In the genomic region with DNA sequence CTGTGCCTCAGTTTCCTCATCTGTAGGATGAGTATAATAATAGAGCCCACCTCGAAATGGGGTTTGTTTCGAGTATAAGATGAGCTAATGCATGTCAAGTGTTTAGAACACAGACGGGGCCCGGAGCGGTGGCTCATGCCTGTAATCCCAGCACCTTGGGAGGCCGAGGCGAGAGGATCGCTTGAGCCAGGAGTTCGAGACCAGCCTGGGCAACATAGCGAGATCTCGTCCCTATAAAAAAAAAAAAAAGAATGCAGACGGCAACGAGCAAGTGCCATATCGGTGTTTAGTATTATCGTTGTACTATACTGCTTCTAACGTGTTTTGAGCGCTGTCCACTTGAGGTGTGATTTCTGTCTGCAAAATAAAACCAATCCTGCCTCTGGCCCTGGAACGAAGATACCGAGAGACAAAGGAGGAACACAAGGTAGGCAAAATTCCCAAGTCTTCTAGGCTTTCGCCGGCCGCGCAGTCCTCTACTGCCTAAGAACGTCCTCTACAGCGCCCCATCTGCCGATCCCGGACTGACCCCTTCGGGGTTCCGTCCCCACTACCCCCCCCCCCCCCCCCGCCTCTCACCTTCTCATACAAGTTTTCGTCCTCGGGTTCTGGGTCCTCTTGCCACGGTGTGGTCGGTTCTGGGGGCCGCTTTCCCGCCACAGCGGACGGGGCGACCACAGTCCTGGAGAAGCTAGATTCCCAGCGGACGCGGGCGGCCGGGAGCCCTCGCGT, we compare ENCODE assay signal across 8 cellular contexts. TPM values are rescaled to one million over a fixed set of nuclear protein-coding genes. Genes with fewer than 3 reads are reported as not detected.
DNase-seq lines count a peak whose midpoint lies in the region; ATAC-seq and TF ChIP-seq lines count a peak whose summit lies in the region.

No MANE protein-coding gene starts in this region.

- H3K27ac Mint-ChIP-seq in activated CD4-positive, alpha-beta T cell treated with anti-CD3 and anti-CD28 coated beads, Interleukin-2, amount 10 ng/mL, durations not matched to agents 7 days and 5 days: peak overlapping the region; percentile 99
- peak overlapping the region; percentile 99 to 100 for H3K27ac Mint-ChIP-seq in natural killer cell treated with Interleukin-12 subunit alpha and Interleukin-12 subunit beta and Interleukin-15 and Interleukin-18, amount 100 ng/mL, for 72 hours

- peaks cover 3% of the 10 kb centered on the region for H3K9me3 Mint-ChIP-seq in activated CD4-positive, alpha-beta T cell treated with anti-CD3 and anti-CD28 coated beads, Interleukin-2, amount 10 ng/mL, durations not matched to agents 7 days and 5 days
- no peaks in the 10 kb centered on the region for H3K9me3 Mint-ChIP-seq in natural killer cell treated with Interleukin-12 subunit alpha and Interleukin-12 subunit beta and Interleukin-15 and Interleukin-18, amount 100 ng/mL, for 72 hours

- H3K36me3 Mint-ChIP-seq in activated CD4-positive, alpha-beta T cell treated with anti-CD3 and anti-CD28 coated beads, Interleukin-2, amount 10 ng/mL, durations not matched to agents 7 days and 5 days (ENCODE audit: low read depth): peaks cover 37% of the 10 kb centered on the region
- peaks cover 5% of the 10 kb centered on the region for H3K36me3 Mint-ChIP-seq in natural killer cell treated with Interleukin-12 subunit alpha and Interleukin-12 subunit beta and Interleukin-15 and Interleukin-18, amount 100 ng/mL, for 72 hours

- CTCF ChIA-PET in activated CD4-positive, alpha-beta T cell treated with anti-CD3 and anti-CD28 coated beads, Interleukin-2, amount 10 ng/mL, durations not matched to agents 7 days and 5 days (lab: Charles Lee): interaction anchor here (0.9 to 2.4 kb wide), 14 partner anchors 9 to 507 kb away, joined by 3 to 22 read pairs (median 4); no protein-coding TSS in a partner anchor

- H3K4me3 ChIP-seq in KMS-11 (IDR thresholded peaks at IDR 0.05; ENCODE audit: insufficient read depth, low read depth, low read length): no peak overlapping the region
- H3K4me3 ChIP-seq in fibroblast of the aortic adventitia (ENCODE audit: low read depth, low read length): peak overlapping the region; percentile 80

- H3K27ac ChIP-seq in KMS-11: peak overlapping the region; percentile 98

- peak; percentile 0 to 1 for ATAC-seq in natural killer cell treated with Interleukin-12 subunit alpha and Interleukin-12 subunit beta and Interleukin-15 and Interleukin-18, amount 100 ng/mL, for 72 hours

- no peaks in the 10 kb centered on the region for H4K20me1 ChIP-seq in KMS-11 (ENCODE audit: insufficient read depth)

- H3K4me2 ChIP-seq in KMS-11: peak overlapping the region; percentile 96

- no peaks in the 10 kb centered on the region for H3K27me3 ChIP-seq in KMS-11 (ENCODE audit: insufficient read depth, low read depth)

- peaks cover 15% of the 10 kb centered on the region for H3K4me1 ChIP-seq in KMS-11 (ENCODE audit: low read depth, poor library complexity, severe bottlenecking)

- DNase-seq in DMS53 treated with DMSO at 0.1 percent for 48 hours (lab: John Stamatoyannopoulos, UW; ENCODE audit: unreplicated experiment): peak; percentile 24
- peak; percentile 57 for DNase-seq in GM20000 (ENCODE audit: low spot score)
- DNase-seq in activated CD4-positive, alpha-beta T cell treated with anti-CD3 and anti-CD28 coated beads, Interleukin-2, amount 10 ng/mL, durations not matched to agents 7 days and 5 days: no peak
- DNase-seq in fibroblast of the aortic adventitia (ENCODE audit: low read depth): peak; percentile 38
- DNase-seq in natural killer cell treated with Interleukin-12 subunit alpha and Interleukin-12 subunit beta and Interleukin-15 and Interleukin-18, amount 100 ng/mL, for 72 hours (ENCODE audit: low spot score): peak; percentile 60
- no peak for DNase-seq in posterior vena cava (ENCODE audit: low spot score)
- no peak for DNase-seq in DMS153 treated with DMSO at 0.1 percent for 48 hours (lab: John Stamatoyannopoulos, UW; ENCODE audit: unreplicated experiment)

- TF ChIP-seq CTCF in GM20000 (IDR thresholded peaks at IDR 0.05; ENCODE audit: extremely low read depth, missing control alignments): no peak
- no peak for TF ChIP-seq CTCF in KMS-11 (conservative IDR thresholded peaks at IDR 0.05; ENCODE audit: low read depth, low read length)
- TF ChIP-seq CTCF in fibroblast of the aortic adventitia (IDR thresholded peaks at IDR 0.05; ENCODE audit: insufficient read depth, low read length): no peak

- intact Hi-C loops in posterior vena cava (cut with DNase I): no loop called here

- peaks cover 54% of the 10 kb centered on the region for H3K79me2 ChIP-seq in KMS-11 (ENCODE audit: insufficient read depth, low read depth)

- peaks cover 28% of the 10 kb centered on the region for H3K4me1 Mint-ChIP-seq in activated CD4-positive, alpha-beta T cell treated with anti-CD3 and anti-CD28 coated beads, Interleukin-2, amount 10 ng/mL, durations not matched to agents 7 days and 5 days
- peaks cover 30 to 33% of the 10 kb centered on the region in 2 donors for H3K4me1 Mint-ChIP-seq in natural killer cell treated with Interleukin-12 subunit alpha and Interleukin-12 subunit beta and Interleukin-15 and Interleukin-18, amount 100 ng/mL, for 72 hours (ENCODE audit: low read depth in 2 of 2)

- peak overlapping the region; percentile 54 for H2AFZ ChIP-seq in KMS-11 (ENCODE audit: low read depth)

- H3K36me3 ChIP-seq in KMS-11 (ENCODE audit: insufficient read depth): no peaks in the 10 kb centered on the region

- peak overlapping the region; percentile 95 for H3K9ac ChIP-seq in KMS-11

- POLR2A ChIA-PET in activated CD4-positive, alpha-beta T cell treated with anti-CD3 and anti-CD28 coated beads, Interleukin-2, amount 10 ng/mL, durations not matched to agents 7 days and 5 days (lab: Charles Lee): interaction anchor here (1.2 kb wide), 1 partner anchor 47 kb away, joined by 6 read pairs; no protein-coding TSS in a partner anchor

- no peaks in the 10 kb centered on the region for H3K27me3 Mint-ChIP-seq in activated CD4-positive, alpha-beta T cell treated with anti-CD3 and anti-CD28 coated beads, Interleukin-2, amount 10 ng/mL, durations not matched to agents 7 days and 5 days
- peaks cover 0 to 4% of the 10 kb centered on the region in 2 donors for H3K27me3 Mint-ChIP-seq in natural killer cell treated with Interleukin-12 subunit alpha and Interleukin-12 subunit beta and Interleukin-15 and Interleukin-18, amount 100 ng/mL, for 72 hours

- peak overlapping the region; percentile 94 for H3K4me3 Mint-ChIP-seq in activated CD4-positive, alpha-beta T cell treated with anti-CD3 and anti-CD28 coated beads, Interleukin-2, amount 10 ng/mL, durations not matched to agents 7 days and 5 days
- peak overlapping the region; percentile 97 for H3K4me3 Mint-ChIP-seq in natural killer cell treated with Interleukin-12 subunit alpha and Interleukin-12 subunit beta and Interleukin-15 and Interleukin-18, amount 100 ng/mL, for 72 hours

RNA-seq across cellular contexts. Expression of a gene that starts 0.4 kb away (rescaled TPM):
- 100 to 1,000 TPM; 109 to 111 TPM for total RNA-seq in activated CD4-positive, alpha-beta T cell treated with anti-CD3 and anti-CD28 coated beads, Interleukin-2, amount 10 ng/mL, durations not matched to agents 7 days and 5 days
- total RNA-seq in fibroblast of the aortic adventitia (ENCODE audit: low replicate concordance): 45.5 and 94.4 TPM in 2 replicates
- total RNA-seq in natural killer cell treated with Interleukin-12 subunit alpha and Interleukin-12 subunit beta and Interleukin-15 and Interleukin-18, amount 100 ng/mL, for 72 hours: 10 to 100 TPM; 50.8 to 75.4 TPM
- 10 to 100 TPM; 35.7 to 44.0 TPM for total RNA-seq in posterior vena cava

RNA-seq across cellular contexts. Expression of a gene that starts 1.0 kb away (rescaled TPM):
- total RNA-seq in activated CD4-positive, alpha-beta T cell treated with anti-CD3 and anti-CD28 coated beads, Interleukin-2, amount 10 ng/mL, durations not matched to agents 7 days and 5 days: 10 to 100 TPM; 59.0 to 59.2 TPM
- 22.7 and 37.9 TPM in 2 replicates for total RNA-seq in fibroblast of the aortic adventitia (ENCODE audit: low replicate concordance)
- total RNA-seq in natural killer cell treated with Interleukin-12 subunit alpha and Interleukin-12 subunit beta and Interleukin-15 and Interleukin-18, amount 100 ng/mL, for 72 hours: 10 to 100 TPM; 59.6 to 62.2 TPM
- total RNA-seq in posterior vena cava: 10 to 100 TPM; 17.8 to 20.8 TPM

RNA-seq across cellular contexts. Expression of a gene that starts 49.6 kb away (rescaled TPM):
- total RNA-seq in activated CD4-positive, alpha-beta T cell treated with anti-CD3 and anti-CD28 coated beads, Interleukin-2, amount 10 ng/mL, durations not matched to agents 7 days and 5 days: 100 to 1,000 TPM; 162 to 177 TPM
- 93.3 and 214 TPM in 2 replicates for total RNA-seq in fibroblast of the aortic adventitia (ENCODE audit: low replicate concordance)
- 100 to 1,000 TPM; 227 to 243 TPM for total RNA-seq in natural killer cell treated with Interleukin-12 subunit alpha and Interleukin-12 subunit beta and Interleukin-15 and Interleukin-18, amount 100 ng/mL, for 72 hours
- 100 to 1,000 TPM; 151 to 179 TPM for total RNA-seq in posterior vena cava

Comparison
In these comparisons a context has a peak if more than half of its experiments do, and no peak if none do; other contexts are left out.
1. DNase-seq: peak in DMS53 treated with DMSO at 0.1 percent for 48 hours (single experiment), GM20000 (single experiment), fibroblast of the aortic adventitia (single experiment) and natural killer cell treated with Interleukin-12 subunit alpha and Interleukin-12 subunit beta and Interleukin-15 and Interleukin-18, amount 100 ng/mL, for 72 hours (single experiment); none in activated CD4-positive, alpha-beta T cell treated with anti-CD3 and anti-CD28 coated beads, Interleukin-2, amount 10 ng/mL, durations not matched to agents 7 days and 5 days (single experiment), posterior vena cava (single experiment) and DMS153 treated with DMSO at 0.1 percent for 48 hours (single experiment).